32 cellular contexts compared by ENCODE assay signal in the genomic region with DNA sequence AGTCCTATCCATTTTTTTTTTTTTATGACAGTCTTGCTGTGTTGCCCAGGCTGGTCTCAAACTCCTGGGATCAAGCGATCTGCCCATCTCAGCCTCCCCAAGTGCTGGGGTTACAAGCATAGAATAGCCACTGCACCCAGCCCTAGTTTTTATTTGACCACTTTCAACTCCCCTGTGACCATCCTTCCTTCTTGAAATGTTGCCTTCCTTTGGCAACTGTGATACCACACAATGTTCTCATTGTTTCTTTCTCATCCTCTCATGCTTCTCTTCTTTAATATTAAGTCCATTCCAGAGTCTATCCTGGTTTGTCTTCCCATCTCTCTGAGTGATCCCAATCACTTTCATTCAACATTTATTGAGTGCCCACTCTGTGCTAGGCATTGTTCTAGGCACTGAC.
"Had no signal": no experiment of that assay in that cellular context is flagged by ENCODE, and none has a peak within 500 bp of the region (broad histone marks: within the 10 kb centered on the region; RNA-seq: fewer than 3 reads in every experiment).

No MANE protein-coding gene starts in this region.

- H3K27me3 ChIP-seq: MG63 had no signal

- H3K4me3 ChIP-seq: MG63 had no signal

- DNase-seq: Karpas-422, Kasumi-1, MG63, NCI-H1048, NCI-H1092, NCI-H1092 treated with DMSO at 0.1 percent for 48 hours, NCI-H1105, NCI-H1105 treated with DMSO at 0.1 percent for 48 hours, NCI-H1417, NCI-H1417 treated with DMSO at 0.1 percent for 48 hours, NCI-H1436, NCI-H1436 treated with DMSO at 0.1 percent for 48 hours, NCI-H146, NCI-H1694, NCI-H1694 treated with DMSO at 0.1 percent for 48 hours, NCI-H187, NCI-H187 treated with DMSO at 0.1 percent for 48 hours, NCI-H1930, NCI-H2029, NCI-H2029 treated with DMSO at 0.1 percent for 48 hours, NCI-H2081, NCI-H2081 treated with DMSO at 0.1 percent for 48 hours, NCI-H2107, NCI-H2171, NCI-H2171 treated with DMSO at 0.1 percent for 48 hours, NCI-H2227 treated with DMSO at 0.1 percent for 48 hours, NCI-H226, NCI-H345, NCI-H446, NCI-H446 treated with DMSO at 0.1 percent for 48 hours, NCI-H510A, NCI-H510A treated with DMSO at 0.1 percent for 48 hours had no signal

- H3K36me3 ChIP-seq: MG63 had no signal
